ENCODE assay signal across 8 cellular contexts in genomic region chr4:3193531-3194203, GRCh38. TPM values are rescaled to one million over a fixed set of nuclear protein-coding genes. Genes with fewer than 3 reads are reported as not detected.
A peak's percentile ranks its signal among the peaks of the same experiment; 100 is the strongest.
DNase-seq lines count a peak whose midpoint lies in the region; ATAC-seq and TF ChIP-seq lines count a peak whose summit lies in the region.

No MANE protein-coding gene starts in this region.

- no peak overlapping the region for H3K4me2 ChIP-seq in neural cell (ENCODE audit: low read length)

- no peak for ATAC-seq in HG02759 (IDR thresholded peaks at IDR 0.05; ENCODE audit: unreplicated experiment)
- ATAC-seq in GM18873 (IDR thresholded peaks at IDR 0.05; ENCODE audit: low FRiP score, unreplicated experiment), result no peak

- no peak for TF ChIP-seq POLR2A in thyroid gland (IDR thresholded peaks at IDR 0.05)

- DNase-seq in NCI-H2171 treated with DMSO at 0.1 percent for 48 hours (lab: John Stamatoyannopoulos, UW) (peak; percentile 13), NCI-H2171 (lab: John Stamatoyannopoulos, UW) (no peak), NCI-H526 treated with DMSO at 0.1 percent for 48 hours (lab: John Stamatoyannopoulos, UW) (peak; percentile 29), cerebellar cortex (ENCODE audit: low spot score) (peak; percentile 61), thyroid gland (no peak)

- no peaks in the 10 kb centered on the region for H3K36me3 ChIP-seq in neural cell (ENCODE audit: insufficient read depth, low read length)
- H3K36me3 ChIP-seq in thyroid gland, result peaks cover 12 to 29% of the 10 kb centered on the region in 2 donors

- no peak overlapping the region for H3K9ac ChIP-seq in neural cell (ENCODE audit: low read length)

- H3K27me3 ChIP-seq in neural cell (ENCODE audit: insufficient read depth, low read depth, low read length) (no peaks in the 10 kb centered on the region), thyroid gland (no peaks in the 10 kb centered on the region)

- H3K4me1 ChIP-seq in thyroid gland, result no peaks in the 10 kb centered on the region

- no peak overlapping the region for H2AFZ ChIP-seq in neural cell (ENCODE audit: low read depth, low read length)

- H3K27ac ChIP-seq in neural cell (ENCODE audit: low read length) (no peak overlapping the region), thyroid gland (no peak overlapping the region)

- no peak for TF ChIP-seq EP300 in neural cell (conservative IDR thresholded peaks at IDR 0.05; ENCODE audit: poor library complexity, severe bottlenecking)

- H3F3A ChIP-seq in neural cell (ENCODE audit: insufficient read depth, low read length, poor library complexity, severe bottlenecking), result no peaks in the 10 kb centered on the region

- H3K9me3 ChIP-seq in neural cell (ENCODE audit: low read length), result no peaks in the 10 kb centered on the region
- H3K9me3 ChIP-seq in thyroid gland, result no peaks in the 10 kb centered on the region

- peak; percentile 73 for TF ChIP-seq RAD21 in neural cell (conservative IDR thresholded peaks at IDR 0.05)

- no peaks in the 10 kb centered on the region for H4K20me1 ChIP-seq in neural cell (ENCODE audit: insufficient read depth)

- 70 to 76% methylated on average over 6 of the region's 6 CpGs for WGBS in thyroid gland, 2 donors

- H3K79me2 ChIP-seq in neural cell (replicated peaks; ENCODE audit: insufficient read depth, low read length), result no peaks in the 10 kb centered on the region

- no peak overlapping the region for H3K4me3 ChIP-seq in neural cell (ENCODE audit: low read length)
- no peak overlapping the region for H3K4me3 ChIP-seq in thyroid gland (replicated peaks in 1 of 3)

- TF ChIP-seq CTCF in neural cell (IDR thresholded peaks at IDR 0.05; ENCODE audit: poor library complexity, severe bottlenecking), result peak; percentile 72
- peak in 3 of 6 experiments; percentile 20 to 31 (median 29) for TF ChIP-seq CTCF in thyroid gland (IDR thresholded peaks at IDR 0.05)

- intact Hi-C loops in thyroid gland (cut with DNase I), result no loop called here

- no peaks in the 10 kb centered on the region for H3K9me2 ChIP-seq in neural cell (ENCODE audit: insufficient read depth, low read length)

TF ChIP-seq in neural cell, 6 proteins besides CTCF, POLR2A, EP300 and RAD21:
- TF ChIP-seq SMC3 (conservative IDR thresholded peaks at IDR 0.05; ENCODE audit: poor library complexity) (peak; percentile 81), MXI1 (conservative IDR thresholded peaks at IDR 0.05; ENCODE audit: poor library complexity, severe bottlenecking) (no peak)

RNA-seq across cellular contexts. Expression of gene MSANTD1, which starts 55.3 kb away (rescaled TPM):
- 12.7 and 15.8 TPM in 2 replicates for polyA plus RNA-seq in neural cell
- polyA minus RNA-seq in neural cell, result 12.7 and 13.4 TPM in 2 replicates
- total RNA-seq in thyroid gland, result 1 to 10 TPM; 2.0 to 4.9 (median 2.4) TPM

Comparison
In these comparisons a context has a peak if more than half of its experiments do, and no peak if none do; other contexts are left out.
1. DNase-seq: peak in NCI-H2171 treated with DMSO at 0.1 percent for 48 hours (single experiment), NCI-H526 treated with DMSO at 0.1 percent for 48 hours (single experiment) and cerebellar cortex (single experiment); none in NCI-H2171 (single experiment) and thyroid gland (0 of 2).